1 cellular context compared by ENCODE assay signal in genomic region chr19:45781282-45782161, GRCh38.
TF ChIP-seq lines count a peak whose summit lies in the region.

No MANE protein-coding gene starts in this region.

TF ChIP-seq in HepG2, 621 proteins besides CTCF, POLR2A, EP300 and RAD21:
- no peak for TF ChIP-seq ZBTB7A (CRISPR knock-in tag; IDR thresholded peaks at IDR 0.05)
- TF ChIP-seq ZNF687 (CRISPR knock-in tag; IDR thresholded peaks at IDR 0.05) = peak; percentile 45; the same call in 1 of the 2 replicates
- TF ChIP-seq XRCC5 (optimal IDR thresholded peaks at IDR 0.05; ENCODE audit: low read length) = peak; percentile 28
- TF ChIP-seq FOSL2 (CRISPR knock-in tag; IDR thresholded peaks at IDR 0.05) = peak; percentile 51
- peak; percentile 61 for TF ChIP-seq RARA (CRISPR knock-in tag; IDR thresholded peaks at IDR 0.05)
- TF ChIP-seq NONO (IDR thresholded peaks at IDR 0.05) = no peak
- 0 out of 2 replicates have a peak, but pooled peaks have one; percentile 33 for TF ChIP-seq NONO (CRISPR knock-in tag; conservative IDR thresholded peaks at IDR 0.05)
- TF ChIP-seq, protein P1, sequence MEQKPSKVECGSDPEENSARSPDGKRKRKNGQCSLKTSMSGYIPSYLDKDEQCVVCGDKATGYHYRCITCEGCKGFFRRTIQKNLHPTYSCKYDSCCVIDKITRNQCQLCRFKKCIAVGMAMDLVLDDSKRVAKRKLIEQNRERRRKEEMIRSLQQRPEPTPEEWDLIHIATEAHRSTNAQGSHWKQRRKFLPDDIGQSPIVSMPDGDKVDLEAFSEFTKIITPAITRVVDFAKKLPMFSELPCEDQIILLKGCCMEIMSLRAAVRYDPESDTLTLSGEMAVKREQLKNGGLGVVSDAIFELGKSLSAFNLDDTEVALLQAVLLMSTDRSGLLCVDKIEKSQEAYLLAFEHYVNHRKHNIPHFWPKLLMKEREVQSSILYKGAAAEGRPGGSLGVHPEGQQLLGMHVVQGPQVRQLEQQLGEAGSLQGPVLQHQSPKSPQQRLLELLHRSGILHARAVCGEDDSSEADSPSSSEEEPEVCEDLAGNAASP (CRISPR knock-in tag; IDR thresholded peaks at IDR 0.05; ENCODE audit: borderline replicate concordance) = 0 out of 2 replicates have a peak, but pooled peaks have one; percentile 33
- TF ChIP-seq, protein P2, sequence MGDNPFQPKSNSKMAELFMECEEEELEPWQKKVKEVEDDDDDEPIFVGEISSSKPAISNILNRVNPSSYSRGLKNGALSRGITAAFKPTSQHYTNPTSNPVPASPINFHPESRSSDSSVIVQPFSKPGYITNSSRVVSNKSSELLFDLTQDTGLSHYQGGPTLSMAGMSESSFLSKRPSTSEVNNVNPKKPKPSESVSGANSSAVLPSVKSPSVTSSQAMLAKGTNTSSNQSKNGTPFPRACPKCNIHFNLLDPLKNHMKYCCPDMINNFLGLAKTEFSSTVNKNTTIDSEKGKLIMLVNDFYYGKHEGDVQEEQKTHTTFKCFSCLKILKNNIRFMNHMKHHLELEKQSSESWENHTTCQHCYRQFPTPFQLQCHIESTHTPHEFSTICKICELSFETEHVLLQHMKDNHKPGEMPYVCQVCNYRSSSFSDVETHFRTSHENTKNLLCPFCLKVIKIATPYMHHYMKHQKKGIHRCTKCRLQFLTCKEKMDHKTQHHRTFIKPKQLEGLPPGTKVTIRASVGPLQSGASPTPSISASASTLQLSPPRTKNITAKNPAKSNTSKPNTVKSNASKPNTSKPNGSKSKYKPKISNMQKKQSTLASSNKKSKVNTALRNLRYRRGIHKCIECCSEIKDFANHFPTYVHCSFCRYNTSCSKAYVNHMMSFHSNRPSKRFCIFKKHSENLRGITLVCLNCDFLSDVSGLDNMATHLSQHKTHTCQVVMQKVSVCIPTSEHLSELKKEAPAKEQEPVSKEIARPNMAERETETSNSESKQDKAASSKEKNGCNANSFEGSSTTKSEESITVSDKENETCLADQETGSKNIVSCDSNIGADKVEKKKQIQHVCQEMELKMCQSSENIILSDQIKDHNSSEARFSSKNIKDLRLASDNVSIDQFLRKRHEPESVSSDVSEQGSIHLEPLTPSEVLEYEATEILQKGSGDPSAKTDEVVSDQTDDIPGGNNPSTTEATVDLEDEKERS (CRISPR knock-in tag; IDR thresholded peaks at IDR 0.05) = no peak
- TF ChIP-seq MTA1 (CRISPR knock-in tag; IDR thresholded peaks at IDR 0.05; ENCODE audit: borderline replicate concordance) = 0 out of 2 replicates have a peak, but pooled peaks have one; percentile 11
- no peak for TF ChIP-seq ZNF703 (CRISPR knock-in tag; IDR thresholded peaks at IDR 0.05; ENCODE audit: borderline replicate concordance)
- TF ChIP-seq AGO2 (optimal IDR thresholded peaks at IDR 0.05; ENCODE audit: low read depth, low read length) = peak; percentile 87
- no peak for TF ChIP-seq FOXP1 (IDR thresholded peaks at IDR 0.05)
- no peak for TF ChIP-seq FOXP1 (CRISPR knock-in tag; IDR thresholded peaks at IDR 0.05)
- no peak for TF ChIP-seq MAZ (IDR thresholded peaks at IDR 0.05; ENCODE audit: borderline replicate concordance, low read depth, low read length)
- 0 out of 2 replicates have a peak, but pooled peaks have one; percentile 31 for TF ChIP-seq MAZ (CRISPR knock-in tag; IDR thresholded peaks at IDR 0.05; ENCODE audit: low read depth)
- TF ChIP-seq, protein P3, sequence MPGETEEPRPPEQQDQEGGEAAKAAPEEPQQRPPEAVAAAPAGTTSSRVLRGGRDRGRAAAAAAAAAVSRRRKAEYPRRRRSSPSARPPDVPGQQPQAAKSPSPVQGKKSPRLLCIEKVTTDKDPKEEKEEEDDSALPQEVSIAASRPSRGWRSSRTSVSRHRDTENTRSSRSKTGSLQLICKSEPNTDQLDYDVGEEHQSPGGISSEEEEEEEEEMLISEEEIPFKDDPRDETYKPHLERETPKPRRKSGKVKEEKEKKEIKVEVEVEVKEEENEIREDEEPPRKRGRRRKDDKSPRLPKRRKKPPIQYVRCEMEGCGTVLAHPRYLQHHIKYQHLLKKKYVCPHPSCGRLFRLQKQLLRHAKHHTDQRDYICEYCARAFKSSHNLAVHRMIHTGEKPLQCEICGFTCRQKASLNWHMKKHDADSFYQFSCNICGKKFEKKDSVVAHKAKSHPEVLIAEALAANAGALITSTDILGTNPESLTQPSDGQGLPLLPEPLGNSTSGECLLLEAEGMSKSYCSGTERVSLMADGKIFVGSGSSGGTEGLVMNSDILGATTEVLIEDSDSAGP (CRISPR knock-in tag; IDR thresholded peaks at IDR 0.05; ENCODE audit: borderline replicate concordance) = 0 out of 2 replicates have a peak, but pooled peaks have one; percentile 43
- peak; percentile 67 for TF ChIP-seq NR2F6 (IDR thresholded peaks at IDR 0.05)
- TF ChIP-seq NR2F6 (CRISPR knock-in tag; IDR thresholded peaks at IDR 0.05) = peak; percentile 75
- no peak for TF ChIP-seq PLSCR1 (CRISPR knock-in tag; IDR thresholded peaks at IDR 0.05; ENCODE audit: borderline replicate concordance)
- 0 out of 2 replicates have a peak, but pooled peaks have one; percentile 39 for TF ChIP-seq FOXC1 (CRISPR knock-in tag; IDR thresholded peaks at IDR 0.05; ENCODE audit: borderline replicate concordance)
- no peak for TF ChIP-seq MBD4 (IDR thresholded peaks at IDR 0.05; ENCODE audit: borderline replicate concordance, low read length)
- TF ChIP-seq ZC3H13 (CRISPR knock-in tag; IDR thresholded peaks at IDR 0.05) = peak; percentile 60; the same call in 1 of the 2 replicates
- no peak for TF ChIP-seq KDM5A (IDR thresholded peaks at IDR 0.05; ENCODE audit: borderline replicate concordance, low read length)
- no peak for TF ChIP-seq ELF1 (CRISPR knock-in tag; IDR thresholded peaks at IDR 0.05)
- 0 out of 2 replicates have a peak, but pooled peaks have one; percentile 17 for TF ChIP-seq PCBP1 (IDR thresholded peaks at IDR 0.05; ENCODE audit: borderline replicate concordance, low read depth, low read length)
- no peak for TF ChIP-seq ZNF460 (CRISPR knock-in tag; IDR thresholded peaks at IDR 0.05; ENCODE audit: borderline replicate concordance)
- TF ChIP-seq, protein P4, sequence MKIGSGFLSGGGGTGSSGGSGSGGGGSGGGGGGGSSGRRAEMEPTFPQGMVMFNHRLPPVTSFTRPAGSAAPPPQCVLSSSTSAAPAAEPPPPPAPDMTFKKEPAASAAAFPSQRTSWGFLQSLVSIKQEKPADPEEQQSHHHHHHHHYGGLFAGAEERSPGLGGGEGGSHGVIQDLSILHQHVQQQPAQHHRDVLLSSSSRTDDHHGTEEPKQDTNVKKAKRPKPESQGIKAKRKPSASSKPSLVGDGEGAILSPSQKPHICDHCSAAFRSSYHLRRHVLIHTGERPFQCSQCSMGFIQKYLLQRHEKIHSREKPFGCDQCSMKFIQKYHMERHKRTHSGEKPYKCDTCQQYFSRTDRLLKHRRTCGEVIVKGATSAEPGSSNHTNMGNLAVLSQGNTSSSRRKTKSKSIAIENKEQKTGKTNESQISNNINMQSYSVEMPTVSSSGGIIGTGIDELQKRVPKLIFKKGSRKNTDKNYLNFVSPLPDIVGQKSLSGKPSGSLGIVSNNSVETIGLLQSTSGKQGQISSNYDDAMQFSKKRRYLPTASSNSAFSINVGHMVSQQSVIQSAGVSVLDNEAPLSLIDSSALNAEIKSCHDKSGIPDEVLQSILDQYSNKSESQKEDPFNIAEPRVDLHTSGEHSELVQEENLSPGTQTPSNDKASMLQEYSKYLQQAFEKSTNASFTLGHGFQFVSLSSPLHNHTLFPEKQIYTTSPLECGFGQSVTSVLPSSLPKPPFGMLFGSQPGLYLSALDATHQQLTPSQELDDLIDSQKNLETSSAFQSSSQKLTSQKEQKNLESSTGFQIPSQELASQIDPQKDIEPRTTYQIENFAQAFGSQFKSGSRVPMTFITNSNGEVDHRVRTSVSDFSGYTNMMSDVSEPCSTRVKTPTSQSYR (CRISPR knock-in tag; IDR thresholded peaks at IDR 0.05; ENCODE audit: borderline replicate concordance) = 0 out of 2 replicates have a peak, but pooled peaks have one; percentile 13
- peak; percentile 13 for TF ChIP-seq AGO1 (IDR thresholded peaks at IDR 0.05; ENCODE audit: low read depth, low read length, poor library complexity, severe bottlenecking)
- TF ChIP-seq NR2F1 (CRISPR knock-in tag; IDR thresholded peaks at IDR 0.05) = peak; percentile 64 to 82
- 0 out of 2 replicates have a peak, but pooled peaks have one; percentile 18 for TF ChIP-seq ZNF740 (CRISPR knock-in tag; IDR thresholded peaks at IDR 0.05)
- no peak for TF ChIP-seq MLLT10 (CRISPR knock-in tag; IDR thresholded peaks at IDR 0.05)
- TF ChIP-seq CEBPG (CRISPR knock-in tag; IDR thresholded peaks at IDR 0.05) = no peak
- TF ChIP-seq HIC2 (CRISPR knock-in tag; IDR thresholded peaks at IDR 0.05; ENCODE audit: low read depth) = peak; percentile 73; the same call in 1 of the 2 replicates
- no peak for TF ChIP-seq ZNF782 (CRISPR knock-in tag; IDR thresholded peaks at IDR 0.05; ENCODE audit: borderline replicate concordance)
- TF ChIP-seq SIX4 (CRISPR knock-in tag; IDR thresholded peaks at IDR 0.05) = no peak
- no peak for TF ChIP-seq ARID5B (CRISPR knock-in tag; IDR thresholded peaks at IDR 0.05)
- TF ChIP-seq HNRNPL (IDR thresholded peaks at IDR 0.05; ENCODE audit: low read depth, low read length) = peak; percentile 83
- no peak for TF ChIP-seq ZNF577 (CRISPR knock-in tag; IDR thresholded peaks at IDR 0.05; ENCODE audit: borderline replicate concordance, low read depth)
TF ChIP-seq in HepG2: peak in this region for 20.
